Comparison of ENCODE assay signal across 8 cellular contexts in the genomic region with DNA sequence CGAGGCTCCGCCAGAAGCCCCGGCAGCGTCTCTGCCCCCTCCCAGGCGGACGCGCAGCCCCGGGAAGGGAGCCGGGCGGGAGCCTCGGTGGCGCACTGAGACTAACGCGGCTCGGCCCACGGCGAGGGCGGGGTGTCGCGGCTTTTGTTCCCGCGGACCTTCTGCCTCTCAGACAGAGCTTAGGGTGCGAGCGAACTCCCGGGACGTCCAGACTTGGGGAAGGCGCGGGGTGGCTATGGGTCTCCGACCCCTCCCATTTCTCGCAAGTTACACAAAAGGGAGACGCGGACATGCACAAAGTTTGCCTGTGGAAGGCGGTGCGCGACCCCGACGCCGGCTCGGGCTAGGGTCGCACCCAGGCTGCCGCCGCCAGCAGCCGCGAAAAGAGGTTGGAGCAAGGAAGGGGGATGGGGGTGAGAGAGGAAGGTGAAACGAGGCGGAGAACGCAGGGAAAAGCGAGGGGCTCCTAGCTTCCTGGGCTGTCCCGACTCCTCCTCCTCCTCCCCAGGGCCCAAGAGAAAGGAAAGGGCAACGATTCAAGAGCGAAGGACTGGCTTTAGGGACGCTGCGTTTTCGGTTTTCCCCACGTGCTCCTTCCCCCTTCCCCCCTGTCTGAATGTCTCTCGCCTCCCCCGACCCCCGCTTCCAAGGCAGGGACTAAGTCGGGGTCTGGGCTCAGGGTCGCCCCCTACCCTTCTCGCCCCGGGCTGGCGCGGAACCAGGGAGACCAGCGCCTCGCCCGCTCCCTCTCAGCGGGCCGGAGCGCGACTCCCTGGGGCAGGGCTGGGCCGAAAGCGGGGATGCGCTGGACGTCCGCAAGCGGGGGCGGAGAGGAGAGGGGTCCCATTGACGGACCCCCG. TPM values are rescaled to one million over a fixed set of nuclear protein-coding genes. Genes with fewer than 3 reads are reported as not detected.
A peak's percentile ranks its signal among the peaks of the same experiment; 100 is the strongest.
DNase-seq lines count a peak whose midpoint lies in the region; ATAC-seq lines count a peak whose summit lies in the region.

No MANE protein-coding gene starts in this region.

- CTCF ChIA-PET in activated CD4-positive, alpha-beta memory T cell treated with anti-CD3 and anti-CD28 coated beads, Interleukin-2, amount 10 ng/mL, durations not matched to agents 7 days and 5 days (lab: Charles Lee): interaction anchor here (1.3 to 2.3 kb wide), 5 partner anchors 12 to 274 kb away, joined by 4 to 18 read pairs (median 6); no protein-coding TSS in a partner anchor

- H3K4me3 ChIP-seq in ACC112 (ENCODE audit: low read depth, low read length): peak overlapping the region; percentile 100

- DNase-seq in NCI-H2227 treated with DMSO at 0.1 percent for 48 hours (lab: John Stamatoyannopoulos, UW) (peak; percentile 41), lung microvascular endothelial cell (ENCODE audit: low read depth in 2 of 2) (peak; percentile 41 to 62)
- DNase-seq in activated CD4-positive, alpha-beta memory T cell treated with anti-CD3 and anti-CD28 coated beads, Interleukin-2, amount 10 ng/mL, durations not matched to agents 7 days and 5 days: peak; percentile 42
- DNase-seq in effector memory CD8-positive, alpha-beta T cell: peak in 1 of 3 experiments; percentile 0
- DNase-seq in stimulated activated CD4-positive, alpha-beta T cell treated with anti-CD3 and anti-CD28 coated beads, TNF-alpha, amount 100 ng/mL, for 24 hours (ENCODE audit: low read depth in 3 of 3): peak; percentile 7 to 47 (median 9)

- H3K27ac ChIP-seq in ACC112 (ENCODE audit: low read depth, low read length): peak overlapping the region; percentile 58

- ATAC-seq in GM18870 (IDR thresholded peaks at IDR 0.05; ENCODE audit: unreplicated experiment): peak; percentile 15
- ATAC-seq in HG03097 (IDR thresholded peaks at IDR 0.05; ENCODE audit: low FRiP score, unreplicated experiment): peak; percentile 26
- peak; percentile 11 for ATAC-seq in effector memory CD8-positive, alpha-beta T cell (replicated peaks)

- H3K79me2 ChIP-seq in ACC112 (ENCODE audit: control insufficient read depth, insufficient read depth, low read length, unreplicated experiment): peaks cover 57% of the 10 kb centered on the region

- peaks cover 9% of the 10 kb centered on the region for H3K27me3 Mint-ChIP-seq in activated CD4-positive, alpha-beta memory T cell treated with anti-CD3 and anti-CD28 coated beads, Interleukin-2, amount 10 ng/mL, durations not matched to agents 7 days and 5 days
- H3K27me3 Mint-ChIP-seq in effector memory CD8-positive, alpha-beta T cell: peaks cover 44 to 50% of the 10 kb centered on the region in 2 donors

- peaks cover 31% of the 10 kb centered on the region for H3K4me1 ChIP-seq in ACC112 (ENCODE audit: control insufficient read depth, insufficient read depth, low read length, unreplicated experiment)

- H3K36me3 Mint-ChIP-seq in activated CD4-positive, alpha-beta memory T cell treated with anti-CD3 and anti-CD28 coated beads, Interleukin-2, amount 10 ng/mL, durations not matched to agents 7 days and 5 days (ENCODE audit: low read depth): no peaks in the 10 kb centered on the region
- H3K36me3 Mint-ChIP-seq in effector memory CD8-positive, alpha-beta T cell (ENCODE audit: insufficient read depth): no peaks in the 10 kb centered on the region

- peak overlapping the region; percentile 86 for H3K4me3 Mint-ChIP-seq in activated CD4-positive, alpha-beta memory T cell treated with anti-CD3 and anti-CD28 coated beads, Interleukin-2, amount 10 ng/mL, durations not matched to agents 7 days and 5 days
- H3K4me3 Mint-ChIP-seq in effector memory CD8-positive, alpha-beta T cell: peak overlapping the region; percentile 71 to 85

- H3K27me3 ChIP-seq in ACC112 (ENCODE audit: insufficient read depth, low read length): no peaks in the 10 kb centered on the region

- H2AFZ ChIP-seq in ACC112 (ENCODE audit: low read length, unreplicated experiment): peak overlapping the region; percentile 77

- H3K9me3 Mint-ChIP-seq in activated CD4-positive, alpha-beta memory T cell treated with anti-CD3 and anti-CD28 coated beads, Interleukin-2, amount 10 ng/mL, durations not matched to agents 7 days and 5 days: no peaks in the 10 kb centered on the region
- no peaks in the 10 kb centered on the region for H3K9me3 Mint-ChIP-seq in effector memory CD8-positive, alpha-beta T cell

- H3K36me3 ChIP-seq in ACC112 (ENCODE audit: insufficient read depth, low read length): no peaks in the 10 kb centered on the region

- POLR2A ChIA-PET in activated CD4-positive, alpha-beta memory T cell treated with anti-CD3 and anti-CD28 coated beads, Interleukin-2, amount 10 ng/mL, durations not matched to agents 7 days and 5 days (lab: Charles Lee): interaction anchor here (1.0 to 1.9 kb wide), 7 partner anchors 11 to 563 kb away, joined by 3 to 6 read pairs (median 3); no protein-coding TSS in a partner anchor

- peaks cover 25% of the 10 kb centered on the region for H3K4me1 Mint-ChIP-seq in activated CD4-positive, alpha-beta memory T cell treated with anti-CD3 and anti-CD28 coated beads, Interleukin-2, amount 10 ng/mL, durations not matched to agents 7 days and 5 days
- peaks cover 12 to 15% of the 10 kb centered on the region in 2 donors for H3K4me1 Mint-ChIP-seq in effector memory CD8-positive, alpha-beta T cell (ENCODE audit: low read depth in 2 of 2)

- peak overlapping the region; percentile 55 for H3K27ac Mint-ChIP-seq in activated CD4-positive, alpha-beta memory T cell treated with anti-CD3 and anti-CD28 coated beads, Interleukin-2, amount 10 ng/mL, durations not matched to agents 7 days and 5 days
- H3K27ac Mint-ChIP-seq in effector memory CD8-positive, alpha-beta T cell: peak overlapping the region in 1 of 2 donors; percentile 62

RNA-seq across cellular contexts. Expression of gene APP, which starts 0.7 kb away (rescaled TPM):
- total RNA-seq in activated CD4-positive, alpha-beta memory T cell treated with anti-CD3 and anti-CD28 coated beads, Interleukin-2, amount 10 ng/mL, durations not matched to agents 7 days and 5 days: 10 to 100 TPM; 25.5 to 29.9 TPM
- total RNA-seq in lung microvascular endothelial cell: 760 and 1,326 TPM in 2 replicates

Comparison
In these comparisons a context has a peak if more than half of its experiments do, and no peak if none do; other contexts are left out.
1. RNA of gene APP, which starts 0.7 kb away (total RNA-seq): 760 to 1,326 TPM in lung microvascular endothelial cell; 25.5 to 29.9 TPM in activated CD4-positive, alpha-beta memory T cell treated with anti-CD3 and anti-CD28 coated beads, Interleukin-2, amount 10 ng/mL, durations not matched to agents 7 days and 5 days; every median in the first group is over 10 times any median in the second.
2. Peak in every context shown above with its lines, with median percentiles within 50 percentile points of each other: ATAC-seq.